ENCODE assay signal across 13 cellular contexts in genomic region chr7:93119191-93119905, GRCh38. TPM values are rescaled to one million over a fixed set of nuclear protein-coding genes. Genes with fewer than 3 reads are reported as not detected.
DNase-seq lines count a peak whose midpoint lies in the region; ATAC-seq and TF ChIP-seq lines count a peak whose summit lies in the region.
"Had no signal": no experiment of that assay in that cellular context is flagged by ENCODE, and none has a peak within 500 bp of the region (broad histone marks: within the 10 kb centered on the region; RNA-seq: fewer than 3 reads in every experiment).

No MANE protein-coding gene starts in this region.

- intact Hi-C loops in CD4-positive, alpha-beta T cell (cut with DNase I, micrococcal nuclease) = loop anchor here (2.0 to 10.0 kb wide), 6 partner anchors 29 to 885 kb away; partner anchors contain the start of genes BET1 (in 1 of the 2), FAM133B (in 1 of the 2), PEX1 (in 1 of the 2) and RBM48 (in 1 of the 2)
- intact Hi-C loops in IMR-90 (cut with micrococcal nuclease) (no loop called here), mucosa of descending colon (cut with DNase I, micrococcal nuclease) (no loop called here)

- POLR2A ChIA-PET in CD4-positive, alpha-beta T cell (lab: Charles Lee) = interaction anchor here (3.2 kb wide), 1 partner anchor 28 kb away, joined by 25 read pairs; the partner anchor contains the start of gene SAMD9L
- POLR2A ChIA-PET in IMR-90 (lab: Charles Lee; ENCODE audit: unreplicated experiment) = no interaction called here

- H4K20me1 ChIP-seq in IMR-90 (ENCODE audit: insufficient read depth, low read length) = no peaks in the 10 kb centered on the region

- TF ChIP-seq POLR2A in IMR-90 (IDR thresholded peaks at IDR 0.05; ENCODE audit: low read depth, low read length) = no peak

- CTCF ChIA-PET in CD4-positive, alpha-beta T cell (lab: Charles Lee) = no interaction called here
- CTCF ChIA-PET in IMR-90 (lab: Yijun Ruan, JAX) = interaction anchor here (0.5 kb wide), 1 partner anchor 110 kb away, joined by 4 read pairs; no protein-coding TSS in a partner anchor

- TF ChIP-seq CTCF in CD4-positive, alpha-beta T cell (IDR thresholded peaks at IDR 0.05) = no peak
- TF ChIP-seq CTCF in IMR-90 (conservative IDR thresholded peaks at IDR 0.05; ENCODE audit: low read depth, low read length) (no peak), mucosa of descending colon (IDR thresholded peaks at IDR 0.05) (no peak)

- no peaks in the 10 kb centered on the region for H3K9me1 ChIP-seq in IMR-90 (ENCODE audit: insufficient read depth, low read length)

- H2BK5ac ChIP-seq in IMR-90 (ENCODE audit: low read depth, low read length, poor library complexity, severe bottlenecking) = no peak overlapping the region

- peaks cover 41% of the 10 kb centered on the region for H3K4me1 Mint-ChIP-seq in CD4-positive, alpha-beta T cell (ENCODE audit: low read depth)

- no peak overlapping the region for H2BK20ac ChIP-seq in IMR-90 (ENCODE audit: low read depth, low read length)

- H4K5ac ChIP-seq in IMR-90 (ENCODE audit: low read depth, low read length) = peak overlapping the region; percentile 78; the same call in 1 of the 2 replicates

- no peak overlapping the region for H3K9ac ChIP-seq in IMR-90 (ENCODE audit: low read depth, low read length)

- peaks cover 5 to 9% of the 10 kb centered on the region in 2 experiments; a peak in 3 of 4 replicates for H3K79me1 ChIP-seq in IMR-90 (ENCODE audit: low read depth in 1 of 2, low read length in 2 of 2)

- DNase-seq in CD4-positive, alpha-beta T cell = no peak
- peak; percentile 4 for DNase-seq in IMR-90
- peak; percentile 26 for DNase-seq in astrocyte of the hippocampus (ENCODE audit: low read depth, low spot score)
- DNase-seq in mucosa of descending colon = peak in 2 of 3 donors; percentile 2 to 19
- no peak for DNase-seq in NCI-H1436 treated with DMSO at 0.1 percent for 48 hours (lab: John Stamatoyannopoulos, UW)
- no peak for DNase-seq in NCI-H526 treated with DMSO at 0.1 percent for 48 hours (lab: John Stamatoyannopoulos, UW)
- no peak for DNase-seq in NCI-H1930 (lab: John Stamatoyannopoulos, UW)
- DNase-seq: amniotic stem cell; COR-L47; NCI-H446 treated with DMSO at 0.1 percent for 48 hours; stimulated activated CD8-positive, alpha-beta memory T cell treated with anti-CD3 and anti-CD28 coated beads, Interleukin-4, amount 100 ng/mL, for 48 hours had no signal

- no peak overlapping the region for H3K4ac ChIP-seq in IMR-90 (ENCODE audit: low read depth, low read length)

- 100% methylated on average over 1 of the region's 4 CpGs; no CpG with 5 or more reads in 1 of the 2 experiments for WGBS in IMR-90 (ENCODE audit: extremely low coverage in 2 of 2, insufficient read length in 1 of 2), 2 experiments

- H3K36me3 Mint-ChIP-seq in CD4-positive, alpha-beta T cell (ENCODE audit: low read depth) = peaks cover 58% of the 10 kb centered on the region

- no peak overlapping the region for H2BK15ac ChIP-seq in IMR-90 (ENCODE audit: low read depth, low read length)

- in situ Hi-C loops in IMR-90 (cut with MboI; ENCODE audit: low sequenced_read_pairs) = no loop called here

- no peaks in the 10 kb centered on the region for H3K27me3 ChIP-seq in CD4-positive, alpha-beta T cell (ENCODE audit: control insufficient read depth, insufficient read depth, low read length)
- H3K27me3 ChIP-seq in IMR-90 (ENCODE audit: control insufficient read depth, insufficient read depth, low read length) = no peaks in the 10 kb centered on the region

- no peak overlapping the region for H3K4me3 ChIP-seq in IMR-90 (ENCODE audit: insufficient read depth, low read depth, low read length)
- no peak overlapping the region for H3K4me3 ChIP-seq in mucosa of descending colon

- no TSS peak for BruUV-seq in IMR-90 (replicated peaks; lab: Mats Ljungman, UMichigan)

- H3K27ac Mint-ChIP-seq in CD4-positive, alpha-beta T cell = peak overlapping the region; percentile 34

- H3K36me3 ChIP-seq in IMR-90 (ENCODE audit: control insufficient read depth, insufficient read depth, low read length) = no peaks in the 10 kb centered on the region
- H3K36me3 ChIP-seq in mucosa of descending colon (ENCODE audit: low read depth) = no peaks in the 10 kb centered on the region

- H2AK9ac ChIP-seq in IMR-90 (replicated peaks; ENCODE audit: low read depth, low read length, poor library complexity) = no peak overlapping the region

- H3K9me3 Mint-ChIP-seq in CD4-positive, alpha-beta T cell = peaks cover 11% of the 10 kb centered on the region

- H4K91ac ChIP-seq in IMR-90 (ENCODE audit: insufficient read depth, low read depth, low read length) = no peak overlapping the region

- no peak for TF ChIP-seq RAD21 in IMR-90 (IDR thresholded peaks at IDR 0.05; ENCODE audit: low read length)

- dilution Hi-C loops in IMR-90 (cut with HindIII; ENCODE audit: low sequenced_read_pairs, unreplicated experiment) = no loop called here

- H3K27ac ChIP-seq in CD4-positive, alpha-beta T cell (ENCODE audit: low read depth, low read length) = no peak overlapping the region
- H3K27ac ChIP-seq in IMR-90 (ENCODE audit: insufficient read depth, low read length) = no peak overlapping the region

- H3K18ac ChIP-seq in IMR-90 (ENCODE audit: low read depth, low read length) = no peak overlapping the region; the same call in 1 of the 2 replicates

- no peak overlapping the region for H3K56ac ChIP-seq in IMR-90 (ENCODE audit: extremely low read depth, insufficient read depth, low read length)

- no peaks in the 10 kb centered on the region for H3K27me3 Mint-ChIP-seq in CD4-positive, alpha-beta T cell

- H3K9me3 ChIP-seq in CD4-positive, alpha-beta T cell (ENCODE audit: control insufficient read depth, low read length) = no peaks in the 10 kb centered on the region
- H3K9me3 ChIP-seq in IMR-90 (ENCODE audit: control insufficient read depth, insufficient read depth, low read length) (no peaks in the 10 kb centered on the region), mucosa of descending colon (peaks cover 6% of the 10 kb centered on the region)

- no peak overlapping the region for H3K4me2 ChIP-seq in IMR-90 (ENCODE audit: low read depth, low read length)

- H2BK120ac ChIP-seq in IMR-90 (ENCODE audit: low read depth, low read length) = no peak overlapping the region

- H2AFZ ChIP-seq in IMR-90 (replicated peaks; ENCODE audit: low read length, poor library complexity) = peak overlapping the region; percentile 74

- H3K4me1 ChIP-seq in IMR-90 (ENCODE audit: control insufficient read depth, insufficient read depth, low read length) = peaks cover 7% of the 10 kb centered on the region
- H3K4me1 ChIP-seq in mucosa of descending colon (ENCODE audit: low read depth) = peaks cover 9% of the 10 kb centered on the region

- ATAC-seq in CD4-positive, alpha-beta T cell (ENCODE audit: poor library complexity) = no peak
- no peak for ATAC-seq in IMR-90 (ENCODE audit: low read depth)
- no peak for ATAC-seq in mucosa of descending colon
- ATAC-seq in HG02610 (IDR thresholded peaks at IDR 0.05; ENCODE audit: unreplicated experiment) = no peak

- H3K4me3 Mint-ChIP-seq in CD4-positive, alpha-beta T cell = peak overlapping the region; percentile 46
- H3K4me3 Mint-ChIP-seq: nephron had no signal

- peak overlapping the region in 1 of 2 experiments; percentile 40; a peak in 1 of 4 replicates for H4K8ac ChIP-seq in IMR-90 (ENCODE audit: low read depth in 2 of 2, low read length in 2 of 2)

- H3K14ac ChIP-seq in IMR-90 (replicated peaks; ENCODE audit: low read depth, low read length) = no peak overlapping the region

- no peak overlapping the region for H3K23ac ChIP-seq in IMR-90 (ENCODE audit: low read depth, low read length)

- H2AK5ac ChIP-seq in IMR-90 (ENCODE audit: low read depth, low read length) = no peak overlapping the region

TF ChIP-seq in IMR-90, 13 proteins besides CTCF, POLR2A, EP300 and RAD21:
- no peak for TF ChIP-seq CHD1 (IDR thresholded peaks at IDR 0.05; ENCODE audit: low read depth, low read length)
- no peak for TF ChIP-seq MAZ (IDR thresholded peaks at IDR 0.05; ENCODE audit: borderline replicate concordance, low read depth, low read length)
- TF ChIP-seq CEBPB (IDR thresholded peaks at IDR 0.05; ENCODE audit: low read depth, low read length) = no peak
- TF ChIP-seq USF2 (IDR thresholded peaks at IDR 0.05; ENCODE audit: low read depth, low read length) = no peak
- no peak for TF ChIP-seq MAFK (IDR thresholded peaks at IDR 0.05; ENCODE audit: low read depth, low read length)
- TF ChIP-seq FOS (IDR thresholded peaks at IDR 0.05; ENCODE audit: low read depth, low read length) = no peak
- no peak for TF ChIP-seq MXI1 (IDR thresholded peaks at IDR 0.05; ENCODE audit: borderline replicate concordance, low read depth, low read length)
- no peak for TF ChIP-seq RCOR1 (IDR thresholded peaks at IDR 0.05; ENCODE audit: insufficient replicate concordance, low read length)
- no peak for TF ChIP-seq RFX5 (IDR thresholded peaks at IDR 0.05; ENCODE audit: low read depth, low read length)
- TF ChIP-seq NFE2L2 (IDR thresholded peaks at IDR 0.05; ENCODE audit: low read depth, low read length) = no peak
TF ChIP-seq in IMR-90: peak in this region for 0.

RNA-seq across cellular contexts. Expression of gene SAMD9, which starts 1.6 kb away (rescaled TPM):
- total RNA-seq in CD4-positive, alpha-beta T cell = 10 to 100 TPM; 19.1 to 21.5 TPM
- total RNA-seq in IMR-90 (2012; rRNA removed) = 9.5 and 15.6 TPM in 2 replicates
- 1.6 and 1.9 TPM in 2 replicates for polyA plus RNA-seq in IMR-90 (2012; rRNA removed)
- polyA plus RNA-seq in IMR-90 (2012; cell fraction: cytosol; rRNA removed) = 0.09 and 0.15 TPM in 2 replicates
- 0.07 and 0.66 TPM in 2 replicates for polyA plus RNA-seq in IMR-90 (2012; cell fraction: nucleus; rRNA removed; ENCODE audit: low replicate concordance)
- 10 to 100 TPM; 22.6 to 41.8 (median 33.1) TPM for total RNA-seq in mucosa of descending colon

RNA-seq across cellular contexts. Expression of gene SAMD9L, which starts 28.8 kb away (rescaled TPM):
- total RNA-seq in CD4-positive, alpha-beta T cell = 1 to 10 TPM; 7.9 to 8.5 TPM
- 4.1 and 6.4 TPM in 2 replicates for total RNA-seq in IMR-90 (2012; rRNA removed)
- 1.2 and 1.9 TPM in 2 replicates for polyA plus RNA-seq in IMR-90 (2012; rRNA removed)
- 0.10 and 0.27 TPM in 2 replicates for polyA plus RNA-seq in IMR-90 (2012; cell fraction: cytosol; rRNA removed)
- polyA plus RNA-seq in IMR-90 (2012; cell fraction: nucleus; rRNA removed; ENCODE audit: low replicate concordance) = 0.36 and 4.8 TPM in 2 replicates
- total RNA-seq in mucosa of descending colon = 10 to 100 TPM; 16.9 to 27.6 (median 22.8) TPM

Comparison
In these comparisons a context has a peak if more than half of its experiments do, and no peak if none do; other contexts are left out.
1. DNase-seq: peak in IMR-90 (single experiment), astrocyte of the hippocampus (single experiment) and mucosa of descending colon (2 of 3); none in CD4-positive, alpha-beta T cell (0 of 10), NCI-H1436 treated with DMSO at 0.1 percent for 48 hours (single experiment), NCI-H526 treated with DMSO at 0.1 percent for 48 hours (single experiment) and NCI-H1930 (0 of 2).
2. intact Hi-C loops: an anchor here in CD4-positive, alpha-beta T cell (2.0 to 10.0 kb wide); none called in IMR-90 and mucosa of descending colon.